Comparison of ENCODE assay signal across 8 cellular contexts in the genomic region with DNA sequence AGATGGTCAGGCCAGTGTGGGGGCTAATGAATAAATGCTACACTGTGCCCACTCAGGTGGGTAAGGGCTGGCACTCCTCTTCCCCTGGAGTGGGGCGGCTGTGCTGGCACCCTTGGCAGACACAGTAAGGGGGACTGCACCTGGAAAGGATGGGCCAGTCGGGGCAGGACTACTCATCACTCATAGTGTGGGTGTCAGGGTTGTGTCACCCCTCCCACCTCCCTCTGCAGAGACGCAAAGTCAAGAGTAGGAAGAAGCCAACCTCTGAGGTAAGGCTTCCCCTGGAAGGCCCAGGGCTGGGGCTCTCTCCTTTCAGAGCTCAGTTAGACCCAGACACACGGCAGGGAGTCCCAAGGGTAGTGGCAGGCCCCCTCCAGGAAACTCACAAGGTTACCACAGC. TPM values are rescaled to one million over a fixed set of nuclear protein-coding genes. Genes with fewer than 3 reads are reported as not detected.
DNase-seq lines count a peak whose midpoint lies in the region; ATAC-seq, FAIRE-seq and TF ChIP-seq lines count a peak whose summit lies in the region.
"Not testable (repeated sequence)": the region's sequence is repeated elsewhere in the genome, so short reads cannot be mapped to it uniquely, and the experiment has no call there.
"Had no signal": no experiment of that assay in that cellular context is flagged by ENCODE, and none has a peak within 500 bp of the region (broad histone marks: within the 10 kb centered on the region; RNA-seq: fewer than 3 reads in every experiment).

No MANE protein-coding gene starts in this region.

- not testable (repeated sequence) for H3K4me3 Mint-ChIP-seq in activated CD8-positive, alpha-beta T cell treated with anti-CD3 and anti-CD28 coated beads for 36 hours; activated T-helper 17 cell treated with anti-CD3 and anti-CD28 coated beads, Interleukin-2, amount 50 U/mL, for 72 hours; activated naive CD8-positive, alpha-beta T cell treated with anti-CD3 and anti-CD28 coated beads, Interleukin-2, amount 50 U/mL, for 24 hours; stimulated activated effector memory CD8-positive, alpha-beta T cell treated with anti-CD3 and anti-CD28 coated beads, Interleukin-12 subunit alpha, Interleukin-12 subunit beta, amount 100 ng/mL, for 72 hours

- TF ChIP-seq POLR2A in GM12891 (IDR thresholded peaks at IDR 0.05; ENCODE audit: low read depth, low read length), result not testable (repeated sequence)

- H3K9me3 Mint-ChIP-seq in activated CD8-positive, alpha-beta T cell treated with anti-CD3 and anti-CD28 coated beads for 36 hours; activated T-helper 17 cell treated with anti-CD3 and anti-CD28 coated beads, Interleukin-2, amount 50 U/mL, for 72 hours; activated naive CD8-positive, alpha-beta T cell treated with anti-CD3 and anti-CD28 coated beads, Interleukin-2, amount 50 U/mL, for 24 hours; stimulated activated effector memory CD8-positive, alpha-beta T cell treated with anti-CD3 and anti-CD28 coated beads, Interleukin-12 subunit alpha, Interleukin-12 subunit beta, amount 100 ng/mL, for 72 hours: not testable (repeated sequence)

- TF ChIP-seq CTCF in activated CD8-positive, alpha-beta T cell treated with anti-CD3 and anti-CD28 coated beads for 36 hours (IDR thresholded peaks at IDR 0.05), result not testable (repeated sequence)

- POLR2A ChIA-PET in activated CD8-positive, alpha-beta T cell treated with anti-CD3 and anti-CD28 coated beads for 36 hours (lab: Charles Lee), result not testable (repeated sequence)

- CTCF ChIA-PET in activated CD8-positive, alpha-beta T cell treated with anti-CD3 and anti-CD28 coated beads for 36 hours (lab: Charles Lee), result not testable (repeated sequence)

- not testable (repeated sequence) for DNase-seq in GM12891 (ENCODE audit: insufficient read length, low spot score); HTR-8/SVneo (ENCODE audit: insufficient read length, low spot score); activated CD8-positive, alpha-beta T cell treated with anti-CD3 and anti-CD28 coated beads for 36 hours; activated naive CD8-positive, alpha-beta T cell treated with anti-CD3 and anti-CD28 coated beads, Interleukin-2, amount 50 U/mL, for 24 hours; stimulated activated effector memory CD8-positive, alpha-beta T cell treated with anti-CD3 and anti-CD28 coated beads, Interleukin-12 subunit alpha, Interleukin-12 subunit beta, amount 100 ng/mL, for 72 hours (ENCODE audit: low spot score in 2 of 2)

- H3K36me3 Mint-ChIP-seq in activated CD8-positive, alpha-beta T cell treated with anti-CD3 and anti-CD28 coated beads for 36 hours (ENCODE audit: low read depth); activated T-helper 17 cell treated with anti-CD3 and anti-CD28 coated beads, Interleukin-2, amount 50 U/mL, for 72 hours (ENCODE audit: low read depth); activated naive CD8-positive, alpha-beta T cell treated with anti-CD3 and anti-CD28 coated beads, Interleukin-2, amount 50 U/mL, for 24 hours (ENCODE audit: low read depth); stimulated activated effector memory CD8-positive, alpha-beta T cell treated with anti-CD3 and anti-CD28 coated beads, Interleukin-12 subunit alpha, Interleukin-12 subunit beta, amount 100 ng/mL, for 72 hours: not testable (repeated sequence)

- H3K4me1 Mint-ChIP-seq in activated CD8-positive, alpha-beta T cell treated with anti-CD3 and anti-CD28 coated beads for 36 hours (ENCODE audit: low read depth); activated T-helper 17 cell treated with anti-CD3 and anti-CD28 coated beads, Interleukin-2, amount 50 U/mL, for 72 hours; activated naive CD8-positive, alpha-beta T cell treated with anti-CD3 and anti-CD28 coated beads, Interleukin-2, amount 50 U/mL, for 24 hours; stimulated activated effector memory CD8-positive, alpha-beta T cell treated with anti-CD3 and anti-CD28 coated beads, Interleukin-12 subunit alpha, Interleukin-12 subunit beta, amount 100 ng/mL, for 72 hours: not testable (repeated sequence)

- ATAC-seq in activated CD8-positive, alpha-beta T cell treated with anti-CD3 and anti-CD28 coated beads for 36 hours, result peak; percentile 95
- peak; percentile 95 for ATAC-seq in activated T-helper 17 cell treated with anti-CD3 and anti-CD28 coated beads, Interleukin-2, amount 50 U/mL, for 72 hours (replicated peaks)
- ATAC-seq in activated naive CD8-positive, alpha-beta T cell treated with anti-CD3 and anti-CD28 coated beads, Interleukin-2, amount 50 U/mL, for 24 hours, result peak; percentile 89
- peak; percentile 16 for ATAC-seq in esophagus mucosa
- peak; percentile 89 for ATAC-seq in stimulated activated effector memory CD8-positive, alpha-beta T cell treated with anti-CD3 and anti-CD28 coated beads, Interleukin-12 subunit alpha, Interleukin-12 subunit beta, amount 100 ng/mL, for 72 hours

- H3K27me3 Mint-ChIP-seq in activated CD8-positive, alpha-beta T cell treated with anti-CD3 and anti-CD28 coated beads for 36 hours; activated T-helper 17 cell treated with anti-CD3 and anti-CD28 coated beads, Interleukin-2, amount 50 U/mL, for 72 hours; activated naive CD8-positive, alpha-beta T cell treated with anti-CD3 and anti-CD28 coated beads, Interleukin-2, amount 50 U/mL, for 24 hours: not testable (repeated sequence)

- not testable (repeated sequence) for H3K27ac Mint-ChIP-seq in activated CD8-positive, alpha-beta T cell treated with anti-CD3 and anti-CD28 coated beads for 36 hours; activated T-helper 17 cell treated with anti-CD3 and anti-CD28 coated beads, Interleukin-2, amount 50 U/mL, for 72 hours; activated naive CD8-positive, alpha-beta T cell treated with anti-CD3 and anti-CD28 coated beads, Interleukin-2, amount 50 U/mL, for 24 hours; stimulated activated effector memory CD8-positive, alpha-beta T cell treated with anti-CD3 and anti-CD28 coated beads, Interleukin-12 subunit alpha, Interleukin-12 subunit beta, amount 100 ng/mL, for 72 hours

- FAIRE-seq in GM12891 (lab: Jason Lieb, UNC) (peak; percentile 98), HTR-8/SVneo (lab: Jason Lieb, UNC) (peak; percentile 60)

- intact Hi-C loops in activated CD8-positive, alpha-beta T cell treated with anti-CD3 and anti-CD28 coated beads for 36 hours (cut with micrococcal nuclease), result not testable (repeated sequence)

RNA-seq across cellular contexts. Expression of a gene that starts 5.1 kb away (rescaled TPM):
- polyA plus RNA-seq in GM12891 (2012; ENCODE audit: low read depth, missing spikeins), result 1.1 TPM
- total RNA-seq in activated CD8-positive, alpha-beta T cell treated with anti-CD3 and anti-CD28 coated beads for 36 hours, result 1 to 10 TPM; 1.5 to 2.0 TPM
- total RNA-seq in activated T-helper 17 cell treated with anti-CD3 and anti-CD28 coated beads, Interleukin-2, amount 50 U/mL, for 72 hours, result 1 to 10 TPM; 5.5 to 6.3 TPM
- total RNA-seq in esophagus mucosa, result 1.1 TPM
- total RNA-seq: GM23248 had no signal

RNA-seq across cellular contexts. Expression of a gene that starts 45.1 kb away (rescaled TPM):
- 112 TPM for polyA plus RNA-seq in GM12891 (2012; ENCODE audit: low read depth, missing spikeins)
- 10 to 100 TPM; 92.8 to 93.8 TPM for total RNA-seq in activated CD8-positive, alpha-beta T cell treated with anti-CD3 and anti-CD28 coated beads for 36 hours
- total RNA-seq in activated T-helper 17 cell treated with anti-CD3 and anti-CD28 coated beads, Interleukin-2, amount 50 U/mL, for 72 hours, result 10 to 100 TPM; 59.1 to 81.7 TPM
- 76.9 TPM for total RNA-seq in esophagus mucosa

RNA-seq across cellular contexts. Expression of a gene that starts 56.2 kb away (rescaled TPM):
- 125 TPM for polyA plus RNA-seq in GM12891 (2012; ENCODE audit: low read depth, missing spikeins)
- total RNA-seq in activated CD8-positive, alpha-beta T cell treated with anti-CD3 and anti-CD28 coated beads for 36 hours, result 10 to 100 TPM; 51.7 to 61.2 TPM
- total RNA-seq in activated T-helper 17 cell treated with anti-CD3 and anti-CD28 coated beads, Interleukin-2, amount 50 U/mL, for 72 hours, result 10 to 100 TPM; 34.7 to 66.2 TPM
- total RNA-seq in esophagus mucosa, result 86.4 TPM

Comparison
In these comparisons a context has a peak if more than half of its experiments do, and no peak if none do; other contexts are left out.
1. ATAC-seq: peak in every context shown above with its lines; median percentile 95 in activated CD8-positive, alpha-beta T cell treated with anti-CD3 and anti-CD28 coated beads for 36 hours; 95 in activated T-helper 17 cell treated with anti-CD3 and anti-CD28 coated beads, Interleukin-2, amount 50 U/mL, for 72 hours; 89 in activated naive CD8-positive, alpha-beta T cell treated with anti-CD3 and anti-CD28 coated beads, Interleukin-2, amount 50 U/mL, for 24 hours; 89 in stimulated activated effector memory CD8-positive, alpha-beta T cell treated with anti-CD3 and anti-CD28 coated beads, Interleukin-12 subunit alpha, Interleukin-12 subunit beta, amount 100 ng/mL, for 72 hours; 16 in esophagus mucosa.